ENCODE assay signal across 11 cellular contexts in the genomic region with DNA sequence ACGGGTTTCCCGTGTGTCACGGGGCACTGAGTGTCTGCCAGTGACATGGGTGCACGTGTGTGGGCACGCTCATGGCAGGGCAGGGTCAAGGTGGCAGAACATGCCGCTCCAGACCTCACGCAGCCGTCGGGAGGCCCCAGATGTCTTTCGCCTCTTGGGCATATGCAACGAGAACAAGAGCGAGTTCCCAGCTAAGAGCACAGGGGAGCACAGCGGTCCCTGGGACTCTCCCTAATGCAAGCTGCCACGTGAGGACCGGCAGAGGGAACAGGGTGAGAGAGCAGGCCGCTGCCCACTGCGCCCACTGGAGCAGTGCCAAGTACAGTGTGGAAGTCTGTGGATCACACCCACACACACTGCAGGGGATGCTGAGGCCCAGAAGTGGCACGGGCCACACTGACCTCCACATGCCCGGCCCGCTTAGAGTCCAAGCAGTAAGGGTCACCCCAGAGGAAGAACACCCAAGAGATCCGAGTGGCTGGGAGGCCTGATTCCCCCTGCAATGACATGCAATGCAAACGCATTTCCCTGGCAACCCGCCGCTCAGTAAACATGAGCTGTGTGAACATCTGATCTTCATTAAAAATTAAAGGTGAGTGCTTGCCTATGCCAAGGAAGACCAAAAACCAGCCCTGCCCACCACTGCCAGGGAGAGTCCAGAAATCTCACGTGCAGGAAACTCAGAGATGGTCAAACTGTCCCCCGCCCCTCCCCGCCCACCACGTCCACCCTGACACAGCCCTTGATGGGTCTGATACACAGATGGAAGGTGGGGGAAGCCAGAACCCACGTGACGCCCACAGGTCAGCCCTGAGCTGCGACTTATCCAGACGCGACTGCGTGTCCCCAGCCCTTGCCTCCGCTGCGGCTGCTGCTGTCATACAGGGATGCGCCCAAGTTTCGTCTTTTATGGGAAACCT. TPM values are rescaled to one million over a fixed set of nuclear protein-coding genes. Genes with fewer than 3 reads are reported as not detected.
A peak's percentile ranks its signal among the peaks of the same experiment; 100 is the strongest.
DNase-seq lines count a peak whose midpoint lies in the region; FAIRE-seq and TF ChIP-seq lines count a peak whose summit lies in the region.
"Had no signal": no experiment of that assay in that cellular context is flagged by ENCODE, and none has a peak within 500 bp of the region (broad histone marks: within the 10 kb centered on the region; RNA-seq: fewer than 3 reads in every experiment).

No MANE protein-coding gene starts in this region.

- 73 to 80% (median 75%) methylated on average over 38 of the region's 38 CpGs for WGBS in small intestine, 3 donors

- POLR2A ChIA-PET in HEK293 (lab: Yijun Ruan, JAX), result interaction anchor here (0.6 to 1.1 kb wide), 2 partner anchors 12 to 168 kb away, joined by 3 to 4 read pairs; no protein-coding TSS in a partner anchor

- H3K27ac ChIP-seq in HEK293 (ENCODE audit: extremely low read depth, low read depth, low read length) (no peak overlapping the region), right atrium auricular region (peak overlapping the region; percentile 51 to 87), MM.1S (ENCODE audit: low read length) (no peak overlapping the region), brain microvascular endothelial cell (no peak overlapping the region), Karpas-422 (ENCODE audit: low read length) (no peak overlapping the region), small intestine (ENCODE audit: low read depth in 1 of 2, low read length in 1 of 2) (no peak overlapping the region)

- peaks cover 4 to 37% of the 10 kb centered on the region in 2 experiments; a peak in 2 of 3 replicates for H3K36me3 ChIP-seq in HEK293 (ENCODE audit: control insufficient read depth in 2 of 2, insufficient read depth in 1 of 2, low read length in 2 of 2)
- H3K36me3 ChIP-seq in right atrium auricular region, result no peaks in the 10 kb centered on the region
- H3K36me3 ChIP-seq in MM.1S (replicated peaks; ENCODE audit: insufficient read depth, low read length), result no peaks in the 10 kb centered on the region
- H3K36me3 ChIP-seq in brain microvascular endothelial cell (replicated peaks), result peaks cover 4% of the 10 kb centered on the region
- no peaks in the 10 kb centered on the region; the same call in none of the 2 replicates for H3K36me3 ChIP-seq in Karpas-422 (ENCODE audit: insufficient read depth, low read length)
- H3K36me3 ChIP-seq in small intestine (ENCODE audit: control insufficient read depth in 2 of 2, insufficient read depth in 2 of 2, low read length in 2 of 2), result peaks cover 0 to 6% of the 10 kb centered on the region in 2 donors

- H3K4me1 ChIP-seq in HEK293 (ENCODE audit: control insufficient read depth, insufficient read depth, low read length) (0 out of 2 replicates have a peak, but pooled peaks cover under 1% of the 10 kb centered on the region), right atrium auricular region (peaks cover 0 to 67% of the 10 kb centered on the region in 2 donors), MM.1S (ENCODE audit: low read length) (no peaks in the 10 kb centered on the region), Karpas-422 (ENCODE audit: low read length) (peaks cover 32% of the 10 kb centered on the region), small intestine (ENCODE audit: control insufficient read depth in 2 of 2, insufficient read depth in 1 of 2, low read depth in 1 of 2, low read length in 1 of 2) (peaks cover 12 to 14% of the 10 kb centered on the region in 2 donors)

- H3K4me3 ChIP-seq in HEK293 (ENCODE audit: low read depth, low read length) (no peak overlapping the region), right atrium auricular region (no peak overlapping the region), MM.1S (ENCODE audit: low read length) (no peak overlapping the region), brain microvascular endothelial cell (ENCODE audit: low read depth, low read length) (no peak overlapping the region), Karpas-422 (ENCODE audit: low read length) (no peak overlapping the region), small intestine (ENCODE audit: low read depth in 1 of 2, low read length in 2 of 2) (no peak overlapping the region)
- H3K4me3 ChIP-seq: skin epidermis had no signal

- CTCF ChIA-PET in HEK293 (lab: Yijun Ruan, JAX), result no interaction called here

- H3K4me2 ChIP-seq in MM.1S (ENCODE audit: low read depth, low read length) (no peak overlapping the region), Karpas-422 (ENCODE audit: low read depth, low read length, poor library complexity, severe bottlenecking) (no peak overlapping the region)

- H3K9ac ChIP-seq in MM.1S (ENCODE audit: low read length) (no peak overlapping the region), Karpas-422 (ENCODE audit: low read length) (no peak overlapping the region)

- H3F3A ChIP-seq in MM.1S (ENCODE audit: insufficient read depth, low read length), result no peaks in the 10 kb centered on the region; the same call in 1 of the 2 replicates

- TF ChIP-seq CTCF in HEK293 (tag by site-specific recombination; IDR thresholded peaks at IDR 0.05) (no peak), right atrium auricular region (IDR thresholded peaks at IDR 0.05) (no peak), MM.1S (IDR thresholded peaks at IDR 0.05; ENCODE audit: low read length) (no peak), brain microvascular endothelial cell (IDR thresholded peaks at IDR 0.05; ENCODE audit: low read depth, low read length, missing control alignments) (no peak)

- peak; percentile 53 for DNase-seq in AG08395 (ENCODE audit: low spot score)
- DNase-seq in SHP77 (lab: John Stamatoyannopoulos, UW), result peak; percentile 65 to 66
- DNase-seq in right atrium auricular region (ENCODE audit: low spot score), result no peak
- no peak for DNase-seq in MM.1S
- DNase-seq in brain microvascular endothelial cell, result no peak
- DNase-seq in Karpas-422, result no peak
- no peak for DNase-seq in small intestine
- DNase-seq: activated CD4-positive, alpha-beta T cell treated with anti-CD3 and anti-CD28 coated beads for 36 hours; NCI-H2227 treated with DMSO at 0.1 percent for 48 hours had no signal

- no peaks in the 10 kb centered on the region for H3K9me3 ChIP-seq in HEK293 (ENCODE audit: control insufficient read depth, insufficient read depth, low read depth, low read length)
- H3K9me3 ChIP-seq in right atrium auricular region, result no peaks in the 10 kb centered on the region
- no peaks in the 10 kb centered on the region for H3K9me3 ChIP-seq in MM.1S (replicated peaks; ENCODE audit: insufficient read depth, low read length)
- no peaks in the 10 kb centered on the region for H3K9me3 ChIP-seq in Karpas-422 (ENCODE audit: low read length)
- H3K9me3 ChIP-seq in small intestine (ENCODE audit: control insufficient read depth, low read depth), result no peaks in the 10 kb centered on the region

- H3K9me2 ChIP-seq in MM.1S (replicated peaks; ENCODE audit: insufficient read depth, low read length), result no peaks in the 10 kb centered on the region
- no peaks in the 10 kb centered on the region for H3K9me2 ChIP-seq in Karpas-422 (replicated peaks; ENCODE audit: insufficient read depth, low read length)

- H4K20me1 ChIP-seq in MM.1S (ENCODE audit: insufficient read depth, low read length) (peaks cover 18% of the 10 kb centered on the region), Karpas-422 (ENCODE audit: insufficient read depth, low read depth, low read length) (peaks cover 7% of the 10 kb centered on the region; the same call in 1 of the 2 replicates)

- H2AFZ ChIP-seq in MM.1S (ENCODE audit: low read length) (no peak overlapping the region), Karpas-422 (ENCODE audit: low read length) (no peak overlapping the region)

- in situ Hi-C loops in brain microvascular endothelial cell (cut with HindIII; ENCODE audit: low pct_ligation_motif_present, low sequenced_read_pairs), result no loop called here

- H3K79me2 ChIP-seq in MM.1S (ENCODE audit: low read length), result peaks cover 98% of the 10 kb centered on the region
- peaks cover 76% of the 10 kb centered on the region for H3K79me2 ChIP-seq in Karpas-422 (ENCODE audit: low read length)

- no peaks in the 10 kb centered on the region for H3K27me3 ChIP-seq in right atrium auricular region
- H3K27me3 ChIP-seq in MM.1S (replicated peaks; ENCODE audit: insufficient read depth, low read length), result no peaks in the 10 kb centered on the region
- H3K27me3 ChIP-seq in brain microvascular endothelial cell (replicated peaks), result no peaks in the 10 kb centered on the region
- H3K27me3 ChIP-seq in Karpas-422 (ENCODE audit: low read length), result no peaks in the 10 kb centered on the region
- H3K27me3 ChIP-seq in small intestine (ENCODE audit: control insufficient read depth in 2 of 2, insufficient read depth in 2 of 2, low read length in 2 of 2), result no peaks in the 10 kb centered on the region

- FAIRE-seq in small intestine (lab: Jason Lieb, UNC), result no peak

TF ChIP-seq in HEK293, 187 proteins besides CTCF, POLR2A, EP300 and RAD21:
- TF ChIP-seq ZNF433 (tag by site-specific recombination; IDR thresholded peaks at IDR 0.05; ENCODE audit: low read depth) (no peak), EGR2 (tag by site-specific recombination; IDR thresholded peaks at IDR 0.05; ENCODE audit: low read depth) (peak; percentile 65; the same call in 1 of the 2 replicates), ZFHX2 (tag by site-specific recombination; conservative IDR thresholded peaks at IDR 0.05) (peak; percentile 67)

RNA-seq across cellular contexts. Expression of gene CERK, which starts 11.7 kb away (rescaled TPM):
- 10 to 100 TPM; 46.0 to 59.8 TPM for total RNA-seq in right atrium auricular region
- 53.8 and 79.0 TPM in 2 replicates for total RNA-seq in Karpas-422 (2014; rRNA removed; shearing (Covaris generic); ENCODE audit: low replicate concordance)
- polyA plus RNA-seq in small intestine, result 10 to 100 TPM; 43.7 to 59.7 (median 59.7) TPM

RNA-seq across cellular contexts. Expression of gene TBC1D22A, which starts 36.1 kb away (rescaled TPM):
- 10 to 100 TPM; 11.5 to 15.4 TPM for total RNA-seq in right atrium auricular region
- total RNA-seq in Karpas-422 (2014; rRNA removed; shearing (Covaris generic); ENCODE audit: low replicate concordance), result 27.7 and 39.2 TPM in 2 replicates
- polyA plus RNA-seq in small intestine, result 10 to 100 TPM; 17.7 to 23.0 (median 18.9) TPM

Comparison
In these comparisons a context has a peak if more than half of its experiments do, and no peak if none do; other contexts are left out.
1. DNase-seq: peak in AG08395 (single experiment) and SHP77 (2 of 2); none in right atrium auricular region (single experiment), MM.1S (single experiment), brain microvascular endothelial cell (single experiment), Karpas-422 (single experiment) and small intestine (single experiment).
2. H3K27ac ChIP-seq: peak in right atrium auricular region (2 of 2); none in HEK293 (single experiment), MM.1S (single experiment), brain microvascular endothelial cell (single experiment), Karpas-422 (single experiment) and small intestine (0 of 2).